26 cellular contexts compared by ENCODE assay signal in the genomic region with DNA sequence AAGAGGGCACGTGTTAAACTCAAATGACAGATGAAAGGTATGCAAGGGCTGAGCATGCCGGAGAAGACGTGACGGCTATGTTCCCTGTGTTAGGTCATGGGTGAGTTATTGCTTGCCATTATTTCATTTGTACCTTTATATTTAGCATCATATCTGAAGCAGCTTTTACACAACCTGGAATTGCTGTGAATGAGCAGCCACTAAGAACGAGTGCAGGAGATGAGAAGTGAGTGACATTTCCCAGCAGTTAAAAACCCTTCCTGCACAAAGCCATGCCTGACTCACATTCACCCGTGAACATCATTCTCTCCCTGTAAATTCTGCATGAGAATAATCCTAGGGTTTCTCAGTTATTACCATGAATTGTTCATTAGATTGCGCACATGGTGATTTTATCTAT.
"Had no signal": no experiment of that assay in that cellular context is flagged by ENCODE, and none has a peak within 500 bp of the region (broad histone marks: within the 10 kb centered on the region; RNA-seq: fewer than 3 reads in every experiment).

No MANE protein-coding gene starts in this region.

- H3K36me3 ChIP-seq: ascending aorta, cardiac muscle cell had no signal

- DNase-seq: activated B cell treated with CpG ODN at 0.5 μM for 24 hours; activated CD4-positive, alpha-beta memory T cell treated with anti-CD3 and anti-CD28 coated beads for 36 hours; activated CD4-positive, alpha-beta T cell treated with anti-CD3 and anti-CD28 coated beads for 4 hours; activated CD4-positive, alpha-beta T cell treated with anti-CD3 and anti-CD28 coated beads, Interleukin-2, amount 10 ng/mL, durations not matched to agents 24 days and 14 days; activated CD4-positive, alpha-beta T cell treated with anti-CD3 and anti-CD28 coated beads, Interleukin-2, amount 50 U/mL, for 1 hour; activated CD4-positive, alpha-beta T cell treated with anti-CD3 and anti-CD28 coated beads, Interleukin-2, amount 50 U/mL, for 4 hours; activated CD4-positive, CD25-positive, alpha-beta regulatory T cell treated with anti-CD3 and anti-CD28 coated beads, Interleukin-2, amount 50 U/mL, for 72 hours; activated CD8-positive, alpha-beta memory T cell treated with anti-CD3 and anti-CD28 coated beads, Interleukin-2, amount 50 U/mL, for 4 hours; activated CD8-positive, alpha-beta T cell treated with anti-CD3 and anti-CD28 coated beads for 36 hours; activated effector memory CD4-positive, alpha-beta T cell treated with Interleukin-2 at 50 U/mL for 16 hours; activated gamma-delta T cell; activated naive CD4-positive, alpha-beta T cell treated with anti-CD3 and anti-CD28 coated beads, Interleukin-2, amount 10 ng/mL, durations not matched to agents 7 days and 5 days; activated naive CD4-positive, alpha-beta T cell treated with Interleukin-2 at 50 U/mL for 16 hours; activated naive CD8-positive, alpha-beta T cell treated with anti-CD3 and anti-CD28 coated beads, Interleukin-2, amount 10 ng/mL, durations not matched to agents 7 days and 5 days; activated naive CD8-positive, alpha-beta T cell treated with anti-CD3 and anti-CD28 coated beads, Interleukin-2, amount 50 U/mL, for 24 hours; activated T-cell treated with anti-CD3 and anti-CD28 coated beads, Interleukin-2, amount 50 U/mL, for 24 hours; activated T-cell treated with anti-CD3 and anti-CD28 coated beads, Interleukin-2, amount 50 U/mL, for 48 hours; amygdala; anterior cingulate cortex; central memory CD4-positive, alpha-beta T cell; T-helper 1 cell; T-helper 2 cell; T-helper 9 cell had no signal

- H3K4me1 ChIP-seq: ascending aorta had no signal

- H3K27ac ChIP-seq: ascending aorta, cardiac muscle cell, VCaP had no signal

- H3K27me3 ChIP-seq: ascending aorta, cardiac muscle cell had no signal

- H3K4me3 ChIP-seq: ascending aorta, cardiac muscle cell had no signal
